Comparison of ENCODE assay signal across 3 cellular contexts in genomic region chr17:962166-962565, GRCh38.
TF ChIP-seq lines count a peak whose summit lies in the region.

No MANE protein-coding gene starts in this region.

TF ChIP-seq in GM23338, 12 proteins besides CTCF, POLR2A, EP300 and RAD21 (continued from another document):
- TF ChIP-seq ETS1 (IDR thresholded peaks at IDR 0.05) = no peak
- no peak for TF ChIP-seq CREB1 (CRISPR knock-in tag; IDR thresholded peaks at IDR 0.05; ENCODE audit: low read depth)
- TF ChIP-seq NANOG (IDR thresholded peaks at IDR 0.05; ENCODE audit: borderline replicate concordance) = no peak

TF ChIP-seq in WTC11, 78 proteins besides CTCF, POLR2A, EP300 and RAD21:
- TF ChIP-seq ZSCAN18 (CRISPR knock-in tag; IDR thresholded peaks at IDR 0.05) = no peak
- TF ChIP-seq FOXJ3 (CRISPR knock-in tag; IDR thresholded peaks at IDR 0.05; ENCODE audit: borderline replicate concordance) = no peak
- no peak for TF ChIP-seq SOX15 (CRISPR knock-in tag; IDR thresholded peaks at IDR 0.05)
- TF ChIP-seq NFE2L1 (CRISPR knock-in tag; IDR thresholded peaks at IDR 0.05) = no peak
- TF ChIP-seq SP1 (CRISPR knock-in tag; conservative IDR thresholded peaks at IDR 0.05) = no peak
- no peak for TF ChIP-seq OVOL2 (CRISPR knock-in tag; IDR thresholded peaks at IDR 0.05; ENCODE audit: borderline replicate concordance)
TF ChIP-seq in WTC11: peak in this region for 0.

TF ChIP-seq in SK-N-SH, 30 proteins besides CTCF, POLR2A, EP300 and RAD21 (continued from another document):
- TF ChIP-seq PBX3 (IDR thresholded peaks at IDR 0.05) (no peak), ELF1 (IDR thresholded peaks at IDR 0.05) (no peak), USF2 (IDR thresholded peaks at IDR 0.05; ENCODE audit: borderline replicate concordance, low read depth, low read length) (no peak), SIN3A (IDR thresholded peaks at IDR 0.05; ENCODE audit: borderline replicate concordance, low read depth, low read length) (no peak), FOXJ3 (CRISPR knock-in tag; IDR thresholded peaks at IDR 0.05) (no peak), POLR2AphosphoS5 (IDR thresholded peaks at IDR 0.05; ENCODE audit: low read depth, low read length) (no peak), NRF1 (IDR thresholded peaks at IDR 0.05; ENCODE audit: low read depth, low read length) (no peak), GATA2 (CRISPR knock-in tag; IDR thresholded peaks at IDR 0.05) (no peak)
